Comparison of ENCODE assay signal across 17 cellular contexts in genomic region chr15:98790270-98790669, GRCh38.
"Had no signal": no experiment of that assay in that cellular context is flagged by ENCODE, and none has a peak within 500 bp of the region (broad histone marks: within the 10 kb centered on the region; RNA-seq: fewer than 3 reads in every experiment).

No MANE protein-coding gene starts in this region.

- H3K27me3 Mint-ChIP-seq: activated CD4-positive, alpha-beta T cell treated with anti-CD3 and anti-CD28 coated beads, Interleukin-2, amount 10 ng/mL, durations not matched to agents 24 days and 14 days; dendritic cell treated with granulocyte-macrophage colony-stimulating factor and Interleukin-4, amounts not matched to agents 40 ng/mL and 50 ng/mL, for 4 days had no signal

- H3K36me3 Mint-ChIP-seq: activated naive CD4-positive, alpha-beta T cell treated with anti-CD3 and anti-CD28 coated beads, Interleukin-2, amount 50 U/mL, for 72 hours; natural killer cell; T-cell had no signal

- H3K27ac ChIP-seq: cardiac muscle cell, thyroid gland had no signal

- ATAC-seq: activated CD8-positive, alpha-beta T cell treated with anti-CD3 and anti-CD28 coated beads, Interleukin-2, amount 10 ng/mL, durations not matched to agents 7 days and 5 days; activated naive CD4-positive, alpha-beta T cell treated with anti-CD3 and anti-CD28 coated beads, Interleukin-2, amount 50 U/mL, for 72 hours; activated T-cell treated with anti-CD3 and anti-CD28 coated beads, Interleukin-2, amount 50 U/mL, for 4 hours; natural killer cell; T-cell had no signal

- H3K36me3 ChIP-seq: cardiac muscle cell, spleen, thyroid gland had no signal

- H3K27ac Mint-ChIP-seq: activated CD4-positive, alpha-beta T cell treated with anti-CD3 and anti-CD28 coated beads, Interleukin-2, amount 10 ng/mL, durations not matched to agents 24 days and 14 days; activated CD8-positive, alpha-beta T cell treated with anti-CD3 and anti-CD28 coated beads, Interleukin-2, amount 10 ng/mL, durations not matched to agents 7 days and 5 days; activated naive CD4-positive, alpha-beta T cell treated with anti-CD3 and anti-CD28 coated beads, Interleukin-2, amount 50 U/mL, for 72 hours; dendritic cell treated with granulocyte-macrophage colony-stimulating factor and Interleukin-4, amounts not matched to agents 40 ng/mL and 50 ng/mL, for 4 days; natural killer cell had no signal

- H3K4me3 Mint-ChIP-seq: activated CD4-positive, alpha-beta T cell treated with anti-CD3 and anti-CD28 coated beads, Interleukin-2, amount 10 ng/mL, durations not matched to agents 24 days and 14 days; activated CD8-positive, alpha-beta T cell treated with anti-CD3 and anti-CD28 coated beads, Interleukin-2, amount 10 ng/mL, durations not matched to agents 7 days and 5 days; activated T-cell treated with anti-CD3 and anti-CD28 coated beads, Interleukin-2, amount 50 U/mL, for 4 hours; dendritic cell treated with granulocyte-macrophage colony-stimulating factor and Interleukin-4, amounts not matched to agents 40 ng/mL and 50 ng/mL, for 4 days; natural killer cell; T-cell had no signal

- H3K27me3 ChIP-seq: cardiac muscle cell, spleen, thyroid gland had no signal

- H3K9me3 Mint-ChIP-seq: activated CD4-positive, alpha-beta T cell treated with anti-CD3 and anti-CD28 coated beads, Interleukin-2, amount 10 ng/mL, durations not matched to agents 24 days and 14 days; activated naive CD4-positive, alpha-beta T cell treated with anti-CD3 and anti-CD28 coated beads, Interleukin-2, amount 50 U/mL, for 72 hours; activated T-cell treated with anti-CD3 and anti-CD28 coated beads, Interleukin-2, amount 50 U/mL, for 4 hours; dendritic cell treated with granulocyte-macrophage colony-stimulating factor and Interleukin-4, amounts not matched to agents 40 ng/mL and 50 ng/mL, for 4 days; natural killer cell; T-cell had no signal

- H3K4me3 ChIP-seq: cardiac muscle cell, lung, spleen, thyroid gland had no signal

- DNase-seq: activated CD4-positive, alpha-beta T cell treated with anti-CD3 and anti-CD28 coated beads, Interleukin-2, amount 10 ng/mL, durations not matched to agents 24 days and 14 days; activated CD8-positive, alpha-beta T cell treated with anti-CD3 and anti-CD28 coated beads, Interleukin-2, amount 10 ng/mL, durations not matched to agents 7 days and 5 days; activated effector memory CD4-positive, alpha-beta T cell treated with anti-CD3 and anti-CD28 coated beads, Interleukin-2, amount 50 U/mL, for 16 hours; activated T-cell treated with anti-CD3 and anti-CD28 coated beads, Interleukin-2, amount 50 U/mL, for 4 hours; amniotic stem cell; effector CD8-positive, alpha-beta T cell; natural killer cell; nucleus accumbens; retina; spleen; stimulated activated naive CD4-positive, alpha-beta T cell; T-cell; thyroid gland had no signal

- H3K9me3 ChIP-seq: spleen, thyroid gland had no signal
